In the genomic region with DNA sequence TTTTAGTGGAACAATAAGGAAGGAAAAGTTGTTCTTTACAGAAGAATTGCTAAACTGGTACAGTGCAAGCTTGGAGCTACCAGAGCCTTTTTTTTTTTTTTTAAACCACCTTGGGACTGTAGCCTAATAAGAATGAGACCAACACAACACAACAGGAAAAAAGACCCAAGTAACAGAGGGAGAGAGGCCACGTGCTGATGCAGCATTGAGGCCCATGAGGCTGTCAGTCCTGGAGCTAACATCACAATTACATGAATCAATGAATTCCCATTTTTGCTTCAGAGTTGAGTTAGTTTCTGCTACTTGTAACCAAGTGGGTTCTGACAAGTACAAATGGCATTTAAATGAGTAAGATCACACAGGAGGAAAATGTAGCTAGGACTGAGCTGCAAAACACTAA, we compare ENCODE assay signal across 30 cellular contexts.
"Had no signal": no experiment of that assay in that cellular context is flagged by ENCODE, and none has a peak within 500 bp of the region (broad histone marks: within the 10 kb centered on the region; RNA-seq: fewer than 3 reads in every experiment).

No MANE protein-coding gene starts in this region.

- H3K9me3 ChIP-seq: adrenal gland, ascending aorta, breast epithelium, colonic mucosa had no signal

- H3K9me3 Mint-ChIP-seq: activated B cell treated with CpG ODN at 0.5 μM for 24 hours; activated CD8-positive, alpha-beta T cell treated with anti-CD3 and anti-CD28 coated beads for 36 hours; activated naive CD4-positive, alpha-beta T cell treated with anti-CD3 and anti-CD28 coated beads, Interleukin-2, amount 50 U/mL, for 24 hours; activated naive CD8-positive, alpha-beta T cell treated with anti-CD3 and anti-CD28 coated beads for 36 hours; activated naive CD8-positive, alpha-beta T cell treated with anti-CD3 and anti-CD28 coated beads, Interleukin-2, amount 50 U/mL, for 24 hours; activated T-cell treated with anti-CD3 and anti-CD28 coated beads, Interleukin-2, amount 50 U/mL, for 4 hours; activated T-helper 17 cell treated with anti-CD3 and anti-CD28 coated beads, Interleukin-2, amount 50 U/mL, for 72 hours had no signal

- H3K36me3 Mint-ChIP-seq: activated naive CD4-positive, alpha-beta T cell treated with anti-CD3 and anti-CD28 coated beads, Interleukin-2, amount 50 U/mL, for 24 hours; activated naive CD8-positive, alpha-beta T cell treated with anti-CD3 and anti-CD28 coated beads for 36 hours; brain had no signal

- FAIRE-seq: frontal cortex had no signal

- H3K4me3 Mint-ChIP-seq: activated B cell treated with CpG ODN at 0.5 μM for 24 hours; activated CD8-positive, alpha-beta T cell treated with anti-CD3 and anti-CD28 coated beads for 36 hours; activated naive CD4-positive, alpha-beta T cell treated with anti-CD3 and anti-CD28 coated beads, Interleukin-2, amount 50 U/mL, for 24 hours; activated naive CD8-positive, alpha-beta T cell treated with anti-CD3 and anti-CD28 coated beads for 36 hours; activated naive CD8-positive, alpha-beta T cell treated with anti-CD3 and anti-CD28 coated beads, Interleukin-2, amount 50 U/mL, for 24 hours; activated T-cell treated with anti-CD3 and anti-CD28 coated beads, Interleukin-2, amount 50 U/mL, for 4 hours; activated T-helper 17 cell treated with anti-CD3 and anti-CD28 coated beads, Interleukin-2, amount 50 U/mL, for 72 hours; brain had no signal

- DNase-seq: activated B cell treated with CpG ODN at 0.5 μM for 24 hours; activated CD4-positive, alpha-beta T cell treated with anti-CD3 and anti-CD28 coated beads for 48 hours; activated CD4-positive, alpha-beta T cell treated with anti-CD3 and anti-CD28 coated beads, Interleukin-2, amount 50 U/mL, for 1 hour; activated CD4-positive, alpha-beta T cell treated with anti-CD3 and anti-CD28 coated beads, Interleukin-2, amount 50 U/mL, for 48 hours; activated CD8-positive, alpha-beta memory T cell treated with anti-CD3 and anti-CD28 coated beads for 24 hours; activated CD8-positive, alpha-beta T cell treated with anti-CD3 and anti-CD28 coated beads for 36 hours; activated effector memory CD4-positive, alpha-beta T cell treated with Interleukin-2 at 50 U/mL for 16 hours; activated gamma-delta T cell treated with Interleukin-2 at 50 U/mL for 16 hours; activated naive CD4-positive, alpha-beta T cell treated with Interleukin-2 at 50 U/mL for 16 hours; activated naive CD8-positive, alpha-beta T cell treated with anti-CD3 and anti-CD28 coated beads for 36 hours; activated naive CD8-positive, alpha-beta T cell treated with anti-CD3 and anti-CD28 coated beads, Interleukin-2, amount 50 U/mL, for 24 hours; activated T-cell treated with anti-CD3 and anti-CD28 coated beads, Interleukin-2, amount 50 U/mL, for 4 hours; adrenal gland; central memory CD4-positive, alpha-beta T cell; cerebellar nuclear complex; colonic mucosa; effector CD8-positive, alpha-beta T cell; foreskin fibroblast; head of caudate nucleus; T-helper 2 cell had no signal

- H3K27me3 Mint-ChIP-seq: activated B cell treated with CpG ODN at 0.5 μM for 24 hours; activated naive CD8-positive, alpha-beta T cell treated with anti-CD3 and anti-CD28 coated beads for 36 hours had no signal

- H3K27me3 ChIP-seq: adrenal gland, ascending aorta, breast epithelium, cardiac muscle cell, colonic mucosa had no signal

- H3K27ac Mint-ChIP-seq: activated B cell treated with CpG ODN at 0.5 μM for 24 hours; activated CD8-positive, alpha-beta T cell treated with anti-CD3 and anti-CD28 coated beads for 36 hours; activated naive CD4-positive, alpha-beta T cell treated with anti-CD3 and anti-CD28 coated beads, Interleukin-2, amount 50 U/mL, for 24 hours; activated naive CD8-positive, alpha-beta T cell treated with anti-CD3 and anti-CD28 coated beads for 36 hours; activated naive CD8-positive, alpha-beta T cell treated with anti-CD3 and anti-CD28 coated beads, Interleukin-2, amount 50 U/mL, for 24 hours; activated T-helper 17 cell treated with anti-CD3 and anti-CD28 coated beads, Interleukin-2, amount 50 U/mL, for 72 hours had no signal

- H3K4me3 ChIP-seq: adrenal gland, ascending aorta, breast epithelium, cardiac muscle cell, colonic mucosa had no signal

- H3K4me1 ChIP-seq: adrenal gland, breast epithelium, colonic mucosa had no signal

- H3K4me1 Mint-ChIP-seq: activated B cell treated with CpG ODN at 0.5 μM for 24 hours; activated naive CD4-positive, alpha-beta T cell treated with anti-CD3 and anti-CD28 coated beads, Interleukin-2, amount 50 U/mL, for 24 hours; activated naive CD8-positive, alpha-beta T cell treated with anti-CD3 and anti-CD28 coated beads for 36 hours; activated naive CD8-positive, alpha-beta T cell treated with anti-CD3 and anti-CD28 coated beads, Interleukin-2, amount 50 U/mL, for 24 hours; activated T-helper 17 cell treated with anti-CD3 and anti-CD28 coated beads, Interleukin-2, amount 50 U/mL, for 72 hours had no signal

- H3K36me3 ChIP-seq: adrenal gland, ascending aorta, breast epithelium, cardiac muscle cell, colonic mucosa had no signal

- H3K27ac ChIP-seq: adrenal gland, ascending aorta, breast epithelium, cardiac muscle cell, colonic mucosa, VCaP had no signal

- ATAC-seq: activated CD4-positive, CD25-positive, alpha-beta regulatory T cell treated with anti-CD3 and anti-CD28 coated beads, Interleukin-2, amount 50 U/mL, for 24 hours; activated CD8-positive, alpha-beta T cell treated with anti-CD3 and anti-CD28 coated beads for 36 hours; activated naive CD8-positive, alpha-beta T cell treated with anti-CD3 and anti-CD28 coated beads, Interleukin-2, amount 50 U/mL, for 24 hours; activated T-cell treated with anti-CD3 and anti-CD28 coated beads, Interleukin-2, amount 50 U/mL, for 4 hours; activated T-helper 17 cell treated with anti-CD3 and anti-CD28 coated beads, Interleukin-2, amount 50 U/mL, for 72 hours; esophagus mucosa had no signal
